8 cellular contexts compared by ENCODE assay signal in the genomic region with DNA sequence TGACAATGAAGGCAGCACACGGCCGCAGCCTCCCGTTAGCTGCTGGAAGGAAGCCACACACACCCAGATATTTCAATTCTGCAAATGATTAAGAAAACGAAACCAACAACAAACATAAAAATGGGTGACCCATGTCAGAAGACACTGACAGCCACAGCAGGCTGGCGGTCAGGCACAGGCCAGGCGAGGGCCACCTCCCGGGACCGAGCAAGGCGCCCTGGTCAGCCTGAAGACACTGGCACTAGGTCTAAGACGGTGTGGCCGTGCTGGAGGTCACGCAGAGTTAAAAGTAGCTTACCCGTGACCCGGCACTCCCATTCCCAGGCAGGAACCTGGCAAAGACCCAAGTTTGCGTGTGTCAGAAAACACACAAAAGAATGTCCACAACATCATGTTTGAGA.
A peak's percentile ranks its signal among the peaks of the same experiment; 100 is the strongest.
DNase-seq lines count a peak whose midpoint lies in the region; ATAC-seq and TF ChIP-seq lines count a peak whose summit lies in the region.

No MANE protein-coding gene starts in this region.

- peak overlapping the region; percentile 44 for H3K4me3 Mint-ChIP-seq in chondrocyte (ENCODE audit: unreplicated experiment)

- H3K4me2 ChIP-seq in mesendoderm (ENCODE audit: low read length), result no peak overlapping the region

- peaks cover 8% of the 10 kb centered on the region for H3K9me3 Mint-ChIP-seq in chondrocyte (ENCODE audit: low read depth)

- no CpG with 5 or more reads among the region's 15 CpGs for WGBS in mesendoderm (ENCODE audit: extremely low coverage, insufficient coverage, low lambda C conversion rate)

- H3K4me1 ChIP-seq in mesendoderm (ENCODE audit: control insufficient read depth, low read depth, low read length), result no peaks in the 10 kb centered on the region

- no peak overlapping the region for H3K9ac ChIP-seq in mesendoderm (ENCODE audit: low read length)

- H3K27me3 Mint-ChIP-seq in chondrocyte (ENCODE audit: low read depth), result no peaks in the 10 kb centered on the region

- H3K36me3 Mint-ChIP-seq in chondrocyte (ENCODE audit: low read depth), result peaks cover 3% of the 10 kb centered on the region

- no peak overlapping the region for H2BK120ac ChIP-seq in mesendoderm (ENCODE audit: low read depth, low read length)

- H4K5ac ChIP-seq in mesendoderm (ENCODE audit: low read length), result no peak overlapping the region

- peaks cover 15% of the 10 kb centered on the region for H3K79me2 ChIP-seq in mesendoderm (ENCODE audit: control insufficient read depth, insufficient read depth, low read length)

- no peaks in the 10 kb centered on the region for H3K36me3 ChIP-seq in mesendoderm (ENCODE audit: control insufficient read depth, insufficient read depth, low read length)

- no peak overlapping the region for H2BK5ac ChIP-seq in mesendoderm (ENCODE audit: low read length)

- TF ChIP-seq CTCF in chondrocyte (IDR thresholded peaks at IDR 0.05), result no peak

- H2BK15ac ChIP-seq in mesendoderm (replicated peaks; ENCODE audit: low read depth), result no peak overlapping the region

- H4K8ac ChIP-seq in mesendoderm (ENCODE audit: low read depth, low read length), result no peak overlapping the region

- peak; percentile 39 for DNase-seq in AG08395 (ENCODE audit: low spot score)
- DNase-seq in Jurkat, Clone E6-1 (ENCODE audit: low read depth, low spot score), result no peak
- DNase-seq in chondrocyte (ENCODE audit: low spot score), result no peak
- DNase-seq in mucosa of gallbladder (ENCODE audit: low spot score), result peak; percentile 46
- no peak for DNase-seq in NCI-H128 (lab: John Stamatoyannopoulos, UW; ENCODE audit: unreplicated experiment)
- no peak for DNase-seq in Ammon's horn (ENCODE audit: low spot score)
- DNase-seq in mesendoderm, result no peak

- peak overlapping the region; percentile 56 for H3K4me3 ChIP-seq in Jurkat, Clone E6-1 (ENCODE audit: low read length)
- H3K4me3 ChIP-seq in mesendoderm (ENCODE audit: low read length), result no peak overlapping the region

- H3K27ac ChIP-seq in mesendoderm (ENCODE audit: low read depth, low read length), result no peak overlapping the region

- no peak overlapping the region for H3K18ac ChIP-seq in mesendoderm (ENCODE audit: low read length)

- peak overlapping the region; percentile 70 for H3K27ac Mint-ChIP-seq in chondrocyte (ENCODE audit: unreplicated experiment)

- no peak overlapping the region for H3K23ac ChIP-seq in mesendoderm (ENCODE audit: low read length)

- peaks cover 29% of the 10 kb centered on the region for H3K4me1 Mint-ChIP-seq in chondrocyte (ENCODE audit: low read depth)

- H3K27me3 ChIP-seq in mesendoderm (ENCODE audit: insufficient read depth, low read length, poor library complexity), result no peaks in the 10 kb centered on the region

- no peak overlapping the region for H3K4ac ChIP-seq in mesendoderm (ENCODE audit: low read depth, low read length)

- no peak overlapping the region for H2AK5ac ChIP-seq in mesendoderm (ENCODE audit: low read length)

- H3K56ac ChIP-seq in mesendoderm (ENCODE audit: low read length), result no peak overlapping the region

- ATAC-seq in HG03280 (IDR thresholded peaks at IDR 0.05; ENCODE audit: unreplicated experiment), result no peak

- H3K79me1 ChIP-seq in mesendoderm (ENCODE audit: low read length), result peaks cover 15% of the 10 kb centered on the region

Comparison
In these comparisons a context has a peak if more than half of its experiments do, and no peak if none do; other contexts are left out.
1. DNase-seq: peak in AG08395 (single experiment) and mucosa of gallbladder (single experiment); none in Jurkat, Clone E6-1 (single experiment), chondrocyte (single experiment), NCI-H128 (single experiment), Ammon's horn (single experiment) and mesendoderm (single experiment).